In the genomic region with DNA sequence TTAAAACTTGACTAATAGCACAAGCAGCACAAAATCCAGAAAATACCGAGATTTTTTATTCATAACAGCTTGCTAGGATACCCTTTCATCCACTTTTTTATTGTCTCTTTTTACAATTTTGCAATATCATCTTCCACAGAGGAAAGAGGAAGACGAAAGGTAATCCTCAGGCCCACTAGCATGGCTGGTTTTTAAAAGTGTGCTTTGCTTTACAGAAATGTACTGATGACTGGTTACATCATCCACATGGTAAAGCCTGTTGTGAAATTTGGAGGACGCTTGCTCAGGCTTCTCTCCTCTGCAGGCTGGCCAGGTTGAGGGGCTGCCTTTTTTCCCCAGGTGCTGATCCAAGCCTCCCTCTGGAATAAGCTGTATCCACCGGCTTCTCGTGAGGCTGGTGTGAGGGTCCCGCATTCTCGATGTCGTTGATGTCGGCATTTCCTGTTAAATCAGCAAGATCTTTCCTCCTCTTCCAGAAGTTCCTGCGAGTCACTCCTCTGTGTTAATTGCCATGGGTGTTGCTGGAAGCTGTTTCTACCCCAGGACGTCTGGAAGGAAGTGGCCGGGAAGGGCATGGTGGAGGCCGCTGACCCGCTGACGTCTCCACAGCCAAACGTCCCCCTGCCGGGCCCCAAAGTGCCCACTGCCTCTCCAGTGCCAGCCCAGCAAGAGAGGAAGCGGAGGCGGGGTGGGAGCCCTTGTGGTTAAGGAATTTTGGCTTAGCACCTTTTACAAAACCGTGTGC, we compare ENCODE assay signal across 11 cellular contexts. TPM values are rescaled to one million over a fixed set of nuclear protein-coding genes. Genes with fewer than 3 reads are reported as not detected.
A peak's percentile ranks its signal among the peaks of the same experiment; 100 is the strongest.
DNase-seq lines count a peak whose midpoint lies in the region; ATAC-seq lines count a peak whose summit lies in the region.
"Had no signal": no experiment of that assay in that cellular context is flagged by ENCODE, and none has a peak within 500 bp of the region (broad histone marks: within the 10 kb centered on the region; RNA-seq: fewer than 3 reads in every experiment).

No MANE protein-coding gene starts in this region.

- no peaks in the 10 kb centered on the region for H3K9me3 ChIP-seq in CD4-positive, alpha-beta memory T cell (ENCODE audit: control insufficient read depth in 1 of 2, low read length in 2 of 2)

- peaks cover 2% of the 10 kb centered on the region; the same call in 1 of the 2 replicates for H3K27me3 ChIP-seq in H7 (ENCODE audit: control insufficient read depth, insufficient read depth, low read length)
- no peaks in the 10 kb centered on the region for H3K27me3 ChIP-seq in CD4-positive, alpha-beta memory T cell (ENCODE audit: insufficient read depth, low read length)

- H3K36me3 ChIP-seq in H7 (replicated peaks; ENCODE audit: control insufficient read depth, insufficient read depth, low read length) = no peaks in the 10 kb centered on the region
- H3K36me3 ChIP-seq in CD4-positive, alpha-beta memory T cell (ENCODE audit: insufficient read depth, low read length) = no peaks in the 10 kb centered on the region

- no peak overlapping the region for H3K27ac ChIP-seq in CD4-positive, alpha-beta memory T cell (ENCODE audit: low read depth, low read length)
- H3K27ac ChIP-seq: parathyroid adenoma had no signal

- H3K9me3 Mint-ChIP-seq in CD4-positive, alpha-beta memory T cell = no peaks in the 10 kb centered on the region
- H3K9me3 Mint-ChIP-seq: activated naive CD4-positive, alpha-beta T cell treated with anti-CD3 and anti-CD28 coated beads, Interleukin-2, amount 50 U/mL, for 72 hours; CD8-positive, alpha-beta memory T cell had no signal

- no peaks in the 10 kb centered on the region for H3K4me1 ChIP-seq in CD4-positive, alpha-beta memory T cell (ENCODE audit: insufficient read depth, low read length)
- H3K4me1 ChIP-seq: parathyroid adenoma had no signal

- no peak overlapping the region for H3K4me3 ChIP-seq in H7 (ENCODE audit: insufficient read depth, low read depth, low read length)
- H3K4me3 ChIP-seq in CD4-positive, alpha-beta memory T cell (ENCODE audit: low read length in 2 of 2) = no peak overlapping the region

- no peak overlapping the region for H3K27ac Mint-ChIP-seq in CD4-positive, alpha-beta memory T cell
- H3K27ac Mint-ChIP-seq: activated naive CD4-positive, alpha-beta T cell treated with anti-CD3 and anti-CD28 coated beads, Interleukin-2, amount 50 U/mL, for 72 hours; CD8-positive, alpha-beta memory T cell had no signal

- no peaks in the 10 kb centered on the region for H3K27me3 Mint-ChIP-seq in CD4-positive, alpha-beta memory T cell

- POLR2A ChIA-PET in CD4-positive, alpha-beta memory T cell (lab: Charles Lee; ENCODE audit: partially characterized antibody) = no interaction called here

- peaks cover 0 to 1% (median 0%) of the 10 kb centered on the region in 4 donors for H3K4me1 Mint-ChIP-seq in CD4-positive, alpha-beta memory T cell

- H3K4me3 Mint-ChIP-seq in CD4-positive, alpha-beta memory T cell = no peak overlapping the region
- H3K4me3 Mint-ChIP-seq: CD8-positive, alpha-beta memory T cell had no signal

- ATAC-seq in GM21515 (IDR thresholded peaks at IDR 0.05; ENCODE audit: unreplicated experiment) = no peak
- ATAC-seq: activated naive CD4-positive, alpha-beta T cell treated with anti-CD3 and anti-CD28 coated beads, Interleukin-2, amount 50 U/mL, for 72 hours had no signal

- CTCF ChIA-PET in CD4-positive, alpha-beta memory T cell (lab: Charles Lee; ENCODE audit: partially characterized antibody) = no interaction called here

- H3K36me3 Mint-ChIP-seq in CD4-positive, alpha-beta memory T cell = no peaks in the 10 kb centered on the region
- H3K36me3 Mint-ChIP-seq: activated naive CD4-positive, alpha-beta T cell treated with anti-CD3 and anti-CD28 coated beads, Interleukin-2, amount 50 U/mL, for 72 hours; CD8-positive, alpha-beta memory T cell had no signal

- DNase-seq in GM03348 (ENCODE audit: low spot score) (peak; percentile 60), SIG-M5 treated with dmso at 0.1 percent for 504 hours (lab: John Stamatoyannopoulos, UW; ENCODE audit: unreplicated experiment) (peak; percentile 94), hepatic stellate cell (ENCODE audit: low spot score) (peak; percentile 44), H7 (no peak)
- DNase-seq in CD4-positive, alpha-beta memory T cell = no peak
- DNase-seq: activated CD4-positive, alpha-beta T cell treated with anti-CD3 and anti-CD28 coated beads for 4 hours; CD8-positive, alpha-beta memory T cell; NCI-H1105 had no signal

- intact Hi-C loops in CD4-positive, alpha-beta memory T cell (cut with micrococcal nuclease) = no loop called here

RNA-seq across cellular contexts. Expression of a gene that starts 5.8 kb away (rescaled TPM):
- total RNA-seq in H7 (2014; rRNA removed; shearing (Covaris generic)) = 19.4 and 26.7 TPM in 2 replicates
- total RNA-seq in CD4-positive, alpha-beta memory T cell = 10 to 100 TPM; 25.9 to 29.6 TPM
- polyA plus RNA-seq in CD4-positive, alpha-beta memory T cell = 10 to 100 TPM in 1 of 2 donors, 1 to 10 TPM in 1; 1.9 to 10.6 TPM

RNA-seq across cellular contexts. Expression of a gene that starts 7.7 kb away (rescaled TPM):
- 4.6 TPM in 2 replicates for total RNA-seq in H7 (2014; rRNA removed; shearing (Covaris generic))
- 10 to 100 TPM; 63.0 to 64.1 TPM for total RNA-seq in CD4-positive, alpha-beta memory T cell
- 10 to 100 TPM in 1 of 2 donors, 1 to 10 TPM in 1; 5.0 to 14.4 TPM for polyA plus RNA-seq in CD4-positive, alpha-beta memory T cell

RNA-seq across cellular contexts. Expression of a gene that starts 14.1 kb away (rescaled TPM):
- 0.03 and 0.30 TPM in 2 replicates for total RNA-seq in H7 (2014; rRNA removed; shearing (Covaris generic))
- total RNA-seq in CD4-positive, alpha-beta memory T cell = 1 to 10 TPM in 1 of 2 experiments, under 1 TPM in 1; 0.55 to 1.6 TPM
- polyA plus RNA-seq in CD4-positive, alpha-beta memory T cell = 1 to 10 TPM in 1 of 2 donors, under 1 TPM in 1; 0.59 to 1.0 TPM
- total RNA-seq: activated naive CD4-positive, alpha-beta T cell treated with anti-CD3 and anti-CD28 coated beads, Interleukin-2, amount 50 U/mL, for 72 hours; CD8-positive, alpha-beta memory T cell had no signal

RNA-seq across cellular contexts. Expression of a gene that starts 32.3 kb away (rescaled TPM):
- total RNA-seq in H7 (2014; rRNA removed; shearing (Covaris generic)) = 23.3 and 39.1 TPM in 2 replicates
- 10 to 100 TPM; 22.4 TPM for total RNA-seq in CD4-positive, alpha-beta memory T cell
- polyA plus RNA-seq in CD4-positive, alpha-beta memory T cell = 1 to 10 TPM in 1 of 2 donors, under 1 TPM in 1; 0.64 to 2.3 TPM

RNA-seq across cellular contexts. Expression of a gene that starts 46.9 kb away (rescaled TPM):
- total RNA-seq in H7 (2014; rRNA removed; shearing (Covaris generic)) = 6.5 and 8.4 TPM in 2 replicates
- 10 to 100 TPM; 45.7 to 52.3 TPM for total RNA-seq in CD4-positive, alpha-beta memory T cell
- 10 to 100 TPM; 11.5 to 16.9 TPM for polyA plus RNA-seq in CD4-positive, alpha-beta memory T cell

Comparison
In these comparisons a context has a peak if more than half of its experiments do, and no peak if none do; other contexts are left out.
1. DNase-seq: peak in GM03348 (single experiment), SIG-M5 treated with dmso at 0.1 percent for 504 hours (single experiment) and hepatic stellate cell (single experiment); none in H7 (single experiment) and CD4-positive, alpha-beta memory T cell (0 of 5).
2. RNA of a gene that starts 7.7 kb away (total RNA-seq): 63.0 to 64.1 TPM in CD4-positive, alpha-beta memory T cell; 4.6 TPM in H7; every median in the first group is over 10 times any median in the second.